In genomic region chr14:34956906-34957305, GRCh38 we compare ENCODE assay signal across 29 cellular contexts.
"Had no signal": no experiment of that assay in that cellular context is flagged by ENCODE, and none has a peak within 500 bp of the region (broad histone marks: within the 10 kb centered on the region; RNA-seq: fewer than 3 reads in every experiment).

No MANE protein-coding gene starts in this region.

- H3K79me2 ChIP-seq: parathyroid adenoma had no signal

- H3K4me1 Mint-ChIP-seq: neural progenitor cell; stimulated activated naive B cell treated with anti-CD40 and anti-IgM and Interleukin-4, amounts not matched to agents 10 μg/mL and 1 μg/mL and 100 μg/mL, for 72 hours had no signal

- H3K9ac ChIP-seq: neural progenitor cell, parathyroid adenoma had no signal

- DNase-seq: natural killer cell; occipital lobe; ovary; posterior cingulate gyrus; psoas muscle; right cardiac atrium; spleen; stimulated activated CD4-positive, alpha-beta T cell treated with anti-CD3 and anti-CD28 coated beads, Interleukin-12 subunit alpha, Interleukin-12 subunit beta, amount 100 ng/mL, for 4 hours; stimulated activated CD4-positive, alpha-beta T cell treated with anti-CD3 and anti-CD28 coated beads, Interleukin-1b, Interleukin-23, amount 100 ng/mL, for 48 hours; stimulated activated CD4-positive, alpha-beta T cell treated with anti-CD3 and anti-CD28 coated beads, Interleukin-4, amount 100 ng/mL, for 1 hour; stimulated activated CD4-positive, alpha-beta T cell treated with anti-CD3 and anti-CD28 coated beads, Interleukin-4, amount 100 ng/mL, for 4 hours; stimulated activated CD8-positive, alpha-beta memory T cell treated with anti-CD3 and anti-CD28 coated beads, Interleukin-4, amount 100 ng/mL, for 48 hours; stimulated activated naive B cell treated with anti-CD40 and anti-IgM and Interleukin-4, amounts not matched to agents 10 μg/mL and 1 μg/mL and 100 μg/mL, for 72 hours; stimulated activated naive CD4-positive, alpha-beta T cell treated with Interleukin-2 at 50 U/mL for 16 hours; stomach; thyroid gland; trophoblast cell; upper lobe of left lung had no signal

- H2AFZ ChIP-seq: neural progenitor cell, parathyroid adenoma had no signal

- H3K4me3 Mint-ChIP-seq: natural killer cell; nephron; neural progenitor cell; stimulated activated naive B cell treated with anti-CD40 and anti-IgM and Interleukin-4, amounts not matched to agents 10 μg/mL and 1 μg/mL and 100 μg/mL, for 72 hours; stimulated activated naive CD8-positive, alpha-beta T cell treated with anti-CD3 and anti-CD28 coated beads, Interleukin-15, Interleukin-2, amounts not matched to agents 100 ng/mL and 50 ng/mL, for 24 hours had no signal

- H3K4me1 ChIP-seq: neural progenitor cell, parathyroid adenoma, psoas muscle, spleen, stomach, thyroid gland, tibial nerve, upper lobe of left lung, vagina had no signal

- H3K27ac Mint-ChIP-seq: natural killer cell; neural progenitor cell; progenitor cell of endocrine pancreas; stimulated activated naive B cell treated with anti-CD40 and anti-IgM and Interleukin-4, amounts not matched to agents 10 μg/mL and 1 μg/mL and 100 μg/mL, for 72 hours; stimulated activated naive CD8-positive, alpha-beta T cell treated with anti-CD3 and anti-CD28 coated beads, Interleukin-15, Interleukin-2, amounts not matched to agents 100 ng/mL and 50 ng/mL, for 24 hours had no signal

- H3K4me3 ChIP-seq: neural progenitor cell, ovary, psoas muscle, skin epidermis, smooth muscle cell, spleen, stomach, thoracic aorta, thyroid gland, tibial nerve, upper lobe of left lung, vagina had no signal

- H3K36me3 ChIP-seq: neural progenitor cell, ovary, thyroid gland had no signal

- H3K27ac ChIP-seq: neural progenitor cell, ovary, parathyroid adenoma, psoas muscle, skin epidermis, spleen, stomach, thoracic aorta, thyroid gland, tibial nerve, upper lobe of left lung, vagina had no signal

- H3K27me3 ChIP-seq: neural progenitor cell, ovary, spleen, stomach, thyroid gland, tibial nerve, upper lobe of left lung, vagina had no signal

- H3K27me3 Mint-ChIP-seq: progenitor cell of endocrine pancreas; stimulated activated naive B cell treated with anti-CD40 and anti-IgM and Interleukin-4, amounts not matched to agents 10 μg/mL and 1 μg/mL and 100 μg/mL, for 72 hours; stimulated activated naive CD8-positive, alpha-beta T cell treated with anti-CD3 and anti-CD28 coated beads, Interleukin-15, Interleukin-2, amounts not matched to agents 100 ng/mL and 50 ng/mL, for 24 hours had no signal

- H3K9me3 Mint-ChIP-seq: natural killer cell; nephron; neural progenitor cell; stimulated activated naive CD8-positive, alpha-beta T cell treated with anti-CD3 and anti-CD28 coated beads, Interleukin-15, Interleukin-2, amounts not matched to agents 100 ng/mL and 50 ng/mL, for 24 hours had no signal

- ATAC-seq: natural killer cell; psoas muscle; right cardiac atrium; sciatic nerve; stimulated activated naive B cell treated with anti-CD40 and anti-IgM and Interleukin-4, amounts not matched to agents 10 μg/mL and 1 μg/mL and 100 μg/mL, for 72 hours had no signal

- H3K4me2 ChIP-seq: neural progenitor cell, smooth muscle cell had no signal
